In genomic region chr11:33721984-33722383, GRCh38 we compare ENCODE assay signal across 12 cellular contexts. TPM values are rescaled to one million over a fixed set of nuclear protein-coding genes. Genes with fewer than 3 reads are reported as not detected.
A peak's percentile ranks its signal among the peaks of the same experiment; 100 is the strongest.
DNase-seq lines count a peak whose midpoint lies in the region; ATAC-seq, FAIRE-seq and TF ChIP-seq lines count a peak whose summit lies in the region.
"Had no signal": no experiment of that assay in that cellular context is flagged by ENCODE, and none has a peak within 500 bp of the region (broad histone marks: within the 10 kb centered on the region; RNA-seq: fewer than 3 reads in every experiment).

No MANE protein-coding gene starts in this region.

- H3K27ac Mint-ChIP-seq in stimulated activated naive CD8-positive, alpha-beta T cell treated with anti-CD3 and anti-CD28 coated beads, Interleukin-15, Interleukin-2, amounts not matched to agents 100 ng/mL and 50 ng/mL, for 24 hours, result peak overlapping the region; percentile 34
- H3K27ac Mint-ChIP-seq in osteocyte (ENCODE audit: unreplicated experiment), result peak overlapping the region; percentile 92

- DNase-seq in stimulated activated naive CD8-positive, alpha-beta T cell treated with anti-CD3 and anti-CD28 coated beads, Interleukin-15, Interleukin-2, amounts not matched to agents 100 U/mL and 50 U/mL, for 24 hours, result no peak
- DNase-seq in endothelial cell of umbilical vein (ENCODE audit: low read depth, low spot score) (no peak), osteocyte (ENCODE audit: extremely low spot score, unreplicated experiment) (no peak), iPS-NIHi7 (ENCODE audit: extremely low spot score) (no peak)
- no peak for DNase-seq in stimulated activated CD4-positive, alpha-beta T cell treated with anti-CD3 and anti-CD28 coated beads, Interleukin-2, amount 100 ng/mL, for 48 hours
- DNase-seq: activated gamma-delta T cell, hippocampal formation had no signal

- CTCF ChIA-PET in endothelial cell of umbilical vein (lab: Charles Lee), result interaction anchor here (0.6 to 6.3 kb wide), 4 partner anchors 9 to 20 kb away, joined by 3 to 52 read pairs (median 5); partner anchors contain the start of gene CD59

- peak overlapping the region; percentile 18 for H3K4me2 ChIP-seq in endothelial cell of umbilical vein (ENCODE audit: insufficient read depth, low read length)
- H3K4me2 ChIP-seq: BLaER1 had no signal

- TF ChIP-seq POLR2A in endothelial cell of umbilical vein (IDR thresholded peaks at IDR 0.05; ENCODE audit: low read depth, low read length), result no peak

- no peaks in the 10 kb centered on the region for H4K20me1 ChIP-seq in endothelial cell of umbilical vein (replicated peaks; ENCODE audit: control insufficient read depth, extremely low read depth, insufficient read depth, low read length)

- dilution Hi-C loops in endothelial cell of umbilical vein (cut with MboI; ENCODE audit: extremely low pct_ligation_motif_present, low sequenced_read_pairs), result no loop called here

- no peak overlapping the region for H3K4me3 ChIP-seq in endothelial cell of umbilical vein (replicated peaks in 1 of 3; ENCODE audit: insufficient read depth in 1 of 3, low read depth in 1 of 3, low read length in 3 of 3)
- H3K4me3 ChIP-seq: BLaER1 had no signal

- H3K9ac ChIP-seq in endothelial cell of umbilical vein (replicated peaks; ENCODE audit: extremely low read depth, insufficient read depth, low read length), result peak overlapping the region; percentile 81
- H3K9ac ChIP-seq: BLaER1 had no signal

- no peaks in the 10 kb centered on the region for H3K27me3 ChIP-seq in endothelial cell of umbilical vein (ENCODE audit: control insufficient read depth in 2 of 2, insufficient read depth in 2 of 2, low read length in 2 of 2)
- H3K27me3 ChIP-seq: BLaER1 had no signal

- H3K4me3 Mint-ChIP-seq in stimulated activated naive CD8-positive, alpha-beta T cell treated with anti-CD3 and anti-CD28 coated beads, Interleukin-15, Interleukin-2, amounts not matched to agents 100 ng/mL and 50 ng/mL, for 24 hours, result no peak overlapping the region
- H3K4me3 Mint-ChIP-seq in osteocyte (ENCODE audit: unreplicated experiment), result no peak overlapping the region

- ATAC-seq in stimulated activated naive CD8-positive, alpha-beta T cell treated with anti-CD3 and anti-CD28 coated beads, Interleukin-15, Interleukin-2, amounts not matched to agents 100 U/mL and 50 U/mL, for 24 hours, result no peak
- ATAC-seq in GM18517 (IDR thresholded peaks at IDR 0.05; ENCODE audit: unreplicated experiment) (no peak), GM21515 (IDR thresholded peaks at IDR 0.05; ENCODE audit: unreplicated experiment) (no peak)

- H3K36me3 ChIP-seq in endothelial cell of umbilical vein (ENCODE audit: control insufficient read depth in 2 of 2, extremely low read depth in 1 of 2, insufficient read depth in 2 of 2, low read length in 2 of 2), result peaks cover 22 to 33% of the 10 kb centered on the region in 2 experiments

- peaks cover 98% of the 10 kb centered on the region for H3K79me2 ChIP-seq in endothelial cell of umbilical vein (ENCODE audit: control insufficient read depth, insufficient read depth, low read length)

- peaks cover 40% of the 10 kb centered on the region for H3K4me1 Mint-ChIP-seq in stimulated activated naive CD8-positive, alpha-beta T cell treated with anti-CD3 and anti-CD28 coated beads, Interleukin-15, Interleukin-2, amounts not matched to agents 100 ng/mL and 50 ng/mL, for 24 hours (ENCODE audit: low read depth)
- peaks cover 77% of the 10 kb centered on the region for H3K4me1 Mint-ChIP-seq in osteocyte (ENCODE audit: unreplicated experiment)

- no peaks in the 10 kb centered on the region for H3K9me3 ChIP-seq in endothelial cell of umbilical vein (replicated peaks; ENCODE audit: control insufficient read depth, insufficient read depth, low read length)
- H3K9me3 ChIP-seq: BLaER1 had no signal

- POLR2A ChIA-PET in endothelial cell of umbilical vein (lab: Charles Lee), result interaction anchor here (0.6 to 0.9 kb wide), 2 partner anchors 15 to 21 kb away, joined by 3 read pairs; partner anchors contain the start of gene C11orf91

- no peaks in the 10 kb centered on the region for H3K9me1 ChIP-seq in endothelial cell of umbilical vein (replicated peaks; ENCODE audit: control insufficient read depth, extremely low read depth, insufficient read depth, low read length)

- H3K36me3 Mint-ChIP-seq in stimulated activated naive CD8-positive, alpha-beta T cell treated with anti-CD3 and anti-CD28 coated beads, Interleukin-15, Interleukin-2, amounts not matched to agents 100 ng/mL and 50 ng/mL, for 24 hours (ENCODE audit: low read depth), result peaks cover 23% of the 10 kb centered on the region
- H3K36me3 Mint-ChIP-seq in osteocyte (ENCODE audit: unreplicated experiment), result peaks cover 34% of the 10 kb centered on the region

- no peak for FAIRE-seq in endothelial cell of umbilical vein (lab: Jason Lieb, UNC)

- peaks cover 7% of the 10 kb centered on the region for H3K27me3 Mint-ChIP-seq in stimulated activated naive CD8-positive, alpha-beta T cell treated with anti-CD3 and anti-CD28 coated beads, Interleukin-15, Interleukin-2, amounts not matched to agents 100 ng/mL and 50 ng/mL, for 24 hours
- no peaks in the 10 kb centered on the region for H3K27me3 Mint-ChIP-seq in osteocyte (ENCODE audit: unreplicated experiment)

- TF ChIP-seq CTCF in endothelial cell of umbilical vein (IDR thresholded peaks at IDR 0.05; ENCODE audit: extremely low read depth in 1 of 2, insufficient read depth in 1 of 2, low read depth in 1 of 2, low read length in 2 of 2) (no peak), osteocyte (IDR thresholded peaks at IDR 0.05) (no peak)

- peaks cover 62% of the 10 kb centered on the region for H3K4me1 ChIP-seq in endothelial cell of umbilical vein (ENCODE audit: control insufficient read depth, extremely low read depth, insufficient read depth, low read length)

- no peaks in the 10 kb centered on the region for H3K9me3 Mint-ChIP-seq in stimulated activated naive CD8-positive, alpha-beta T cell treated with anti-CD3 and anti-CD28 coated beads, Interleukin-15, Interleukin-2, amounts not matched to agents 100 ng/mL and 50 ng/mL, for 24 hours
- no peaks in the 10 kb centered on the region for H3K9me3 Mint-ChIP-seq in osteocyte (ENCODE audit: unreplicated experiment)

- peak overlapping the region; percentile 99 for H3K27ac ChIP-seq in endothelial cell of umbilical vein (ENCODE audit: insufficient read depth, low read depth, low read length)
- H3K27ac ChIP-seq: BLaER1, VCaP had no signal

- no peak overlapping the region for H2AFZ ChIP-seq in endothelial cell of umbilical vein (ENCODE audit: low read depth, low read length)

- intact Hi-C loops in endothelial cell of umbilical vein (cut with micrococcal nuclease), result no loop called here

- TSS peak; percentile 44 for BruUV-seq in endothelial cell of umbilical vein (replicated peaks; lab: Mats Ljungman, UMichigan)

TF ChIP-seq in endothelial cell of umbilical vein, 7 proteins besides CTCF, POLR2A, EP300 and RAD21:
- TF ChIP-seq POLR2AphosphoS5 (IDR thresholded peaks at IDR 0.05; ENCODE audit: insufficient read depth, low read depth, low read length) (no peak), EZH2 (IDR thresholded peaks at IDR 0.05; ENCODE audit: borderline replicate concordance, low read depth, low read length, severe bottlenecking) (no peak), GATA2 (IDR thresholded peaks at IDR 0.05; ENCODE audit: insufficient read depth, insufficient read length, low read depth, low read length) (no peak), FOS (IDR thresholded peaks at IDR 0.05; ENCODE audit: borderline replicate concordance, insufficient read depth, low read length) (no peak), MYC (IDR thresholded peaks at IDR 0.05; ENCODE audit: low read depth, low read length) (no peak), JUN (IDR thresholded peaks at IDR 0.05; ENCODE audit: borderline replicate concordance, insufficient read depth, insufficient read length, low read depth) (no peak), MAX (IDR thresholded peaks at IDR 0.05; ENCODE audit: insufficient read depth, insufficient read length) (no peak)

RNA-seq across cellular contexts. Expression of gene CD59, which starts 14.2 kb away (rescaled TPM):
- total RNA-seq in endothelial cell of umbilical vein (1,084 and 1,141 TPM in 2 replicates), osteocyte (857 and 912 TPM in 2 replicates)
- polyA plus RNA-seq in endothelial cell of umbilical vein, result 898 and 992 TPM in 2 replicates
- 1,189 and 1,210 TPM in 2 replicates for polyA plus RNA-seq in endothelial cell of umbilical vein (2011; cell fraction: cytosol; rRNA removed)
- 468 and 574 TPM in 2 replicates for polyA plus RNA-seq in endothelial cell of umbilical vein (2011; cell fraction: nucleus; rRNA removed)
- 1,678 and 2,079 TPM in 2 replicates for polyA plus RNA-seq in endothelial cell of umbilical vein (2012)
- polyA minus RNA-seq in endothelial cell of umbilical vein, result 1,358 and 1,650 TPM in 2 replicates
- polyA minus RNA-seq in endothelial cell of umbilical vein (2011; cell fraction: cytosol; rRNA and poly(A)+ RNA removed), result 111 TPM
- 286 and 554 TPM in 2 replicates for polyA minus RNA-seq in endothelial cell of umbilical vein (2011; cell fraction: nucleus; rRNA and poly(A)+ RNA removed)

RNA-seq across cellular contexts. Expression of gene C11orf91, which starts 21.4 kb away (rescaled TPM):
- total RNA-seq in endothelial cell of umbilical vein (1.4 and 2.1 TPM in 2 replicates), osteocyte (0.75 TPM in 1 of 2 replicates, not detected in the other)
- polyA plus RNA-seq in endothelial cell of umbilical vein, result 0.21 and 0.94 TPM in 2 replicates
- polyA plus RNA-seq in endothelial cell of umbilical vein (2011; cell fraction: cytosol; rRNA removed), result 0.12 TPM in 1 of 2 replicates, not detected in the other
- polyA plus RNA-seq in endothelial cell of umbilical vein (2011; cell fraction: nucleus; rRNA removed), result 0.36 and 0.84 TPM in 2 replicates
- polyA plus RNA-seq in endothelial cell of umbilical vein (2012), result 0.48 and 0.59 TPM in 2 replicates
- not detected in 2 replicates for polyA minus RNA-seq in endothelial cell of umbilical vein
- polyA minus RNA-seq in endothelial cell of umbilical vein (2011; cell fraction: cytosol; rRNA and poly(A)+ RNA removed), result not detected
- 2.5 and 9.7 TPM in 2 replicates for polyA minus RNA-seq in endothelial cell of umbilical vein (2011; cell fraction: nucleus; rRNA and poly(A)+ RNA removed)

RNA-seq across cellular contexts. Expression of gene FBXO3, which starts 52.3 kb away (rescaled TPM):
- 20.8 and 23.1 TPM in 2 replicates for total RNA-seq in endothelial cell of umbilical vein
- polyA plus RNA-seq in endothelial cell of umbilical vein, result 14.9 and 18.0 TPM in 2 replicates
- 16.7 and 17.8 TPM in 2 replicates for polyA plus RNA-seq in endothelial cell of umbilical vein (2011; cell fraction: cytosol; rRNA removed)
- polyA plus RNA-seq in endothelial cell of umbilical vein (2011; cell fraction: nucleus; rRNA removed), result 22.7 and 32.5 TPM in 2 replicates
- 22.3 and 24.5 TPM in 2 replicates for polyA plus RNA-seq in endothelial cell of umbilical vein (2012)
- 21.8 and 28.2 TPM in 2 replicates for polyA minus RNA-seq in endothelial cell of umbilical vein
- polyA minus RNA-seq in endothelial cell of umbilical vein (2011; cell fraction: cytosol; rRNA and poly(A)+ RNA removed), result 18.0 TPM
- polyA minus RNA-seq in endothelial cell of umbilical vein (2011; cell fraction: nucleus; rRNA and poly(A)+ RNA removed), result 21.4 and 32.4 TPM in 2 replicates
- total RNA-seq in osteocyte, result 30.6 and 31.1 TPM in 2 replicates
